In genomic region chr5:172852490-172853354, GRCh38 we compare ENCODE assay signal across 14 cellular contexts. TPM values are rescaled to one million over a fixed set of nuclear protein-coding genes. Genes with fewer than 3 reads are reported as not detected.
DNase-seq lines count a peak whose midpoint lies in the region; ATAC-seq, FAIRE-seq and TF ChIP-seq lines count a peak whose summit lies in the region.
"Had no signal": no experiment of that assay in that cellular context is flagged by ENCODE, and none has a peak within 500 bp of the region (broad histone marks: within the 10 kb centered on the region; RNA-seq: fewer than 3 reads in every experiment).

No MANE protein-coding gene starts in this region.

- FAIRE-seq in kidney (lab: Jason Lieb, UNC), result no peak
- FAIRE-seq: A204.1 had no signal

- peak; percentile 33 for ATAC-seq in stimulated activated naive CD8-positive, alpha-beta T cell treated with anti-CD3 and anti-CD28 coated beads, Interleukin-15, Interleukin-2, amounts not matched to agents 100 U/mL and 50 U/mL, for 24 hours
- ATAC-seq in HG03135 (IDR thresholded peaks at IDR 0.05; ENCODE audit: unreplicated experiment) (no peak), GM19452 (IDR thresholded peaks at IDR 0.05; ENCODE audit: unreplicated experiment) (no peak)

- peak; percentile 74 for DNase-seq in NK-92 treated with Interleukin-12 subunit alpha and Interleukin-12 subunit beta, amount 100 ng/mL, for 24 hours (lab: John Stamatoyannopoulos, UW)
- no peak for DNase-seq in NK-92 (lab: John Stamatoyannopoulos, UW; ENCODE audit: unreplicated experiment)
- DNase-seq in kidney, result peak; percentile 68
- DNase-seq in stimulated activated naive CD8-positive, alpha-beta T cell treated with anti-CD3 and anti-CD28 coated beads, Interleukin-15, Interleukin-2, amounts not matched to agents 100 U/mL and 50 U/mL, for 24 hours, result peak; percentile 38
- DNase-seq in superior temporal gyrus (ENCODE audit: extremely low spot score), result no peak
- DNase-seq: effector CD4-positive, alpha-beta T cell; islet precursor cell; MV-4-11; SHP77; spleen had no signal

- H3K36me3 ChIP-seq in kidney (ENCODE audit: control insufficient read depth in 1 of 2, insufficient read depth in 2 of 2, low read length in 2 of 2), result no peaks in the 10 kb centered on the region

- intact Hi-C loops in kidney (cut with DNase I), result no loop called here

- H3K27me3 Mint-ChIP-seq in activated naive CD8-positive, alpha-beta T cell, result no peaks in the 10 kb centered on the region

- H3K27ac ChIP-seq in kidney (ENCODE audit: low read depth in 2 of 2, low read length in 2 of 2), result peak overlapping the region; percentile 52 to 79

- no peak overlapping the region for H3K4me3 ChIP-seq in kidney (ENCODE audit: low read length in 2 of 2)
- H3K4me3 ChIP-seq: spleen had no signal

- H3K4me1 Mint-ChIP-seq in activated naive CD8-positive, alpha-beta T cell (ENCODE audit: low read depth), result peaks cover 63% of the 10 kb centered on the region

- peak overlapping the region; percentile 0 for H3K4me3 Mint-ChIP-seq in activated naive CD8-positive, alpha-beta T cell

- peak overlapping the region; percentile 70 for H3K27ac Mint-ChIP-seq in activated naive CD8-positive, alpha-beta T cell

- H3K36me3 Mint-ChIP-seq in activated naive CD8-positive, alpha-beta T cell, result peaks cover 8% of the 10 kb centered on the region

- no peak for TF ChIP-seq CTCF in kidney (IDR thresholded peaks at IDR 0.05; ENCODE audit: borderline replicate concordance, extremely low read depth, insufficient read depth)

- peaks cover 48 to 52% of the 10 kb centered on the region in 2 donors for H3K4me1 ChIP-seq in kidney (ENCODE audit: control insufficient read depth in 1 of 2, insufficient read depth in 1 of 2, low read depth in 1 of 2, low read length in 2 of 2)

- no peaks in the 10 kb centered on the region for H3K9me3 Mint-ChIP-seq in activated naive CD8-positive, alpha-beta T cell (ENCODE audit: low read depth)

- peak overlapping the region; percentile 20 to 57 for H3K9ac ChIP-seq in kidney (ENCODE audit: low read length in 2 of 2)

- no peaks in the 10 kb centered on the region for H3K9me3 ChIP-seq in kidney (ENCODE audit: control insufficient read depth in 1 of 2, low read length in 2 of 2)
- H3K9me3 ChIP-seq: spleen had no signal

RNA-seq across cellular contexts. Expression of gene ERGIC1, which starts 18.7 kb away (rescaled TPM):
- total RNA-seq in kidney, result 183 TPM
- polyA plus RNA-seq in kidney (ENCODE audit: insufficient read depth, low read depth, low replicate concordance), result 88.0 TPM

Comparison
In these comparisons a context has a peak if more than half of its experiments do, and no peak if none do; other contexts are left out.
1. DNase-seq: peak in NK-92 treated with Interleukin-12 subunit alpha and Interleukin-12 subunit beta, amount 100 ng/mL, for 24 hours (single experiment), kidney (single experiment) and stimulated activated naive CD8-positive, alpha-beta T cell treated with anti-CD3 and anti-CD28 coated beads, Interleukin-15, Interleukin-2, amounts not matched to agents 100 U/mL and 50 U/mL, for 24 hours (single experiment); none in NK-92 (single experiment) and superior temporal gyrus (single experiment).